ENCODE assay signal across 11 cellular contexts in the genomic region with DNA sequence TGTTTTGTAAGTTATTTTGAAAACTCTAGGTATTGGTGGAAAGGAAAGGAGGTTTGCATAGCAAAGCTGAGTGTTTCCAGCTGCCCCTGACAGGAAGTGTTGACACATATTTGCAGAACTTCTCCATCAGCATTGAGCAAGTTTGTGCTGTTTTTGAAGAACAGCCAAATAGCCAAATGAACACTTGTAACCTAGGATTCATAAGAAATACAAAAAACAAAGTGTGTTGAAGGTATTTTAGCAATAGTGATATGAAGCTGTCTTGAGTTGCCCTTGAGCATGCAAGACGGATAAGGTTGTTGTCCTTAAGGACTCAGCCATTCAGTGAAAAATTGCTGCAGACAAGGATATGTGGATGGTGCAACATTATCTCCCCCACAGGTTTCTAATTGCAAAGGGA.
A peak's percentile ranks its signal among the peaks of the same experiment; 100 is the strongest.
DNase-seq lines count a peak whose midpoint lies in the region; ATAC-seq and TF ChIP-seq lines count a peak whose summit lies in the region.
"Had no signal": no experiment of that assay in that cellular context is flagged by ENCODE, and none has a peak within 500 bp of the region (broad histone marks: within the 10 kb centered on the region; RNA-seq: fewer than 3 reads in every experiment).

No MANE protein-coding gene starts in this region.

- H3K27me3 ChIP-seq in HL-60 (ENCODE audit: insufficient read depth, poor library complexity, severe bottlenecking): no peaks in the 10 kb centered on the region
- H3K27me3 ChIP-seq in adrenal gland: no peaks in the 10 kb centered on the region
- H3K27me3 ChIP-seq in hepatocyte: no peaks in the 10 kb centered on the region

- H3K9me3 ChIP-seq in adrenal gland (replicated peaks in 1 of 3) (no peaks in the 10 kb centered on the region), hepatocyte (ENCODE audit: low read depth) (no peaks in the 10 kb centered on the region)
- H3K9me3 ChIP-seq: SK-N-SH had no signal

- H3K4me3 ChIP-seq in HL-60 (replicated peaks; ENCODE audit: insufficient read depth, low read length) (no peak overlapping the region), adrenal gland (no peak overlapping the region), hepatocyte (no peak overlapping the region)

- TF ChIP-seq CTCF in HL-60 (IDR thresholded peaks at IDR 0.05; ENCODE audit: insufficient read depth, low read length) (no peak), adrenal gland (IDR thresholded peaks at IDR 0.05) (no peak), hepatocyte (IDR thresholded peaks at IDR 0.05; ENCODE audit: poor library complexity) (no peak)

- DNase-seq in HL-60 (ENCODE audit: low read depth in 1 of 2, low spot score in 1 of 2) (peak; percentile 84 to 93), adrenal gland (peak in 6 of 7 donors; percentile 22 to 58 (median 36)), hepatocyte (ENCODE audit: low spot score) (peak; percentile 35), stromal cell of bone marrow (ENCODE audit: low read depth) (peak; percentile 62), NCI-H1694 (lab: John Stamatoyannopoulos, UW) (no peak), HUDEP-2 (lab: John Stamatoyannopoulos, UW; ENCODE audit: unreplicated experiment in 76 of 76) (no peak)
- DNase-seq in activated CD4-positive, alpha-beta T cell treated with anti-CD3 and anti-CD28 coated beads, Interleukin-2, amount 50 U/mL, for 1 hour: no peak
- DNase-seq in activated CD8-positive, alpha-beta T cell treated with anti-CD3 and anti-CD28 coated beads, Interleukin-2, amount 10 ng/mL, durations not matched to agents 7 days and 5 days: no peak
- DNase-seq: activated effector memory CD4-positive, alpha-beta T cell treated with anti-CD3 and anti-CD28 coated beads, Interleukin-2, amount 50 U/mL, for 16 hours; SK-N-SH had no signal

- no peak overlapping the region for H3K27ac Mint-ChIP-seq in activated CD8-positive, alpha-beta T cell treated with anti-CD3 and anti-CD28 coated beads, Interleukin-2, amount 10 ng/mL, durations not matched to agents 7 days and 5 days

- H3K4me2 ChIP-seq in hepatocyte: no peak overlapping the region
- H3K4me2 ChIP-seq: SK-N-SH had no signal

- no peak overlapping the region for H3K4me3 Mint-ChIP-seq in activated CD8-positive, alpha-beta T cell treated with anti-CD3 and anti-CD28 coated beads, Interleukin-2, amount 10 ng/mL, durations not matched to agents 7 days and 5 days

- H3K9me2 ChIP-seq in hepatocyte (replicated peaks; ENCODE audit: insufficient read depth): no peaks in the 10 kb centered on the region
- H3K9me2 ChIP-seq: SK-N-SH had no signal

- H3K36me3 Mint-ChIP-seq in activated CD8-positive, alpha-beta T cell treated with anti-CD3 and anti-CD28 coated beads, Interleukin-2, amount 10 ng/mL, durations not matched to agents 7 days and 5 days (ENCODE audit: low read depth): no peaks in the 10 kb centered on the region

- no peak for ATAC-seq in activated CD8-positive, alpha-beta T cell treated with anti-CD3 and anti-CD28 coated beads, Interleukin-2, amount 10 ng/mL, durations not matched to agents 7 days and 5 days
- ATAC-seq: HCT116 had no signal

- H2AFZ ChIP-seq in hepatocyte: no peak overlapping the region

- H4K20me1 ChIP-seq in hepatocyte (ENCODE audit: insufficient read depth, poor library complexity, severe bottlenecking): no peaks in the 10 kb centered on the region

- H3K27me3 Mint-ChIP-seq in activated CD8-positive, alpha-beta T cell treated with anti-CD3 and anti-CD28 coated beads, Interleukin-2, amount 10 ng/mL, durations not matched to agents 7 days and 5 days (ENCODE audit: low read depth): peaks cover 2% of the 10 kb centered on the region

- CTCF ChIA-PET in activated CD8-positive, alpha-beta T cell treated with anti-CD3 and anti-CD28 coated beads, Interleukin-2, amount 10 ng/mL, durations not matched to agents 7 days and 5 days (lab: Charles Lee): interaction anchor here (1.8 kb wide), 1 partner anchor 155 kb away, joined by 9 read pairs; no protein-coding TSS in a partner anchor

- H3K36me3 ChIP-seq in adrenal gland (replicated peaks in 1 of 2) (no peaks in the 10 kb centered on the region), hepatocyte (replicated peaks; ENCODE audit: insufficient read depth, low read depth) (no peaks in the 10 kb centered on the region)

- H3K4me1 Mint-ChIP-seq in activated CD8-positive, alpha-beta T cell treated with anti-CD3 and anti-CD28 coated beads, Interleukin-2, amount 10 ng/mL, durations not matched to agents 7 days and 5 days (ENCODE audit: low read depth): peaks cover 18% of the 10 kb centered on the region

- H3K79me2 ChIP-seq in hepatocyte: no peaks in the 10 kb centered on the region

- H3K9me3 Mint-ChIP-seq in activated CD8-positive, alpha-beta T cell treated with anti-CD3 and anti-CD28 coated beads, Interleukin-2, amount 10 ng/mL, durations not matched to agents 7 days and 5 days (ENCODE audit: insufficient read depth): no peaks in the 10 kb centered on the region

- peaks cover 4 to 7% of the 10 kb centered on the region in 2 donors for H3K4me1 ChIP-seq in adrenal gland (replicated peaks in 1 of 2)
- no peaks in the 10 kb centered on the region for H3K4me1 ChIP-seq in hepatocyte (ENCODE audit: insufficient read depth)

- POLR2A ChIA-PET in activated CD8-positive, alpha-beta T cell treated with anti-CD3 and anti-CD28 coated beads, Interleukin-2, amount 10 ng/mL, durations not matched to agents 7 days and 5 days (lab: Charles Lee): no interaction called here

- TF ChIP-seq POLR2A in adrenal gland (IDR thresholded peaks at IDR 0.05): no peak

- H3K27ac ChIP-seq in HL-60 (replicated peaks) (peak overlapping the region; percentile 99), adrenal gland (peak overlapping the region in 2 of 5 donors; percentile 38 to 50), hepatocyte (no peak overlapping the region)

- WGBS in adrenal gland, 4 donors: 5 to 22% (median 13%) methylated on average over 1 of the region's 1 CpG
- 83% methylated on average over 1 of the region's 1 CpG for WGBS in hepatocyte (ENCODE audit: low lambda C conversion rate, missing lambda C conversion rate)

- intact Hi-C loops in adrenal gland (cut with DNase I): no loop called here

Comparison
In these comparisons a context has a peak if more than half of its experiments do, and no peak if none do; other contexts are left out.
1. DNase-seq: peak in HL-60 (2 of 2), adrenal gland (6 of 7), hepatocyte (single experiment) and stromal cell of bone marrow (single experiment); none in activated CD4-positive, alpha-beta T cell treated with anti-CD3 and anti-CD28 coated beads, Interleukin-2, amount 50 U/mL, for 1 hour (single experiment), activated CD8-positive, alpha-beta T cell treated with anti-CD3 and anti-CD28 coated beads, Interleukin-2, amount 10 ng/mL, durations not matched to agents 7 days and 5 days (single experiment), NCI-H1694 (single experiment) and HUDEP-2 (0 of 76).